In genomic region chr13:40272776-40273139, GRCh38 we compare ENCODE assay signal across 11 cellular contexts.
DNase-seq lines count a peak whose midpoint lies in the region; ATAC-seq and TF ChIP-seq lines count a peak whose summit lies in the region.
"Had no signal": no experiment of that assay in that cellular context is flagged by ENCODE, and none has a peak within 500 bp of the region (broad histone marks: within the 10 kb centered on the region; RNA-seq: fewer than 3 reads in every experiment).

No MANE protein-coding gene starts in this region.

- POLR2A ChIA-PET in PC-9 (lab: Charles Lee; ENCODE audit: unreplicated experiment): interaction anchor here (0.7 kb wide), 1 partner anchor 460 kb away, joined by 5 read pairs; no protein-coding TSS in a partner anchor

- no peak overlapping the region for H3K9ac ChIP-seq in skeletal muscle satellite cell (ENCODE audit: low read depth, low read length)

- BruUV-seq in PC-9 (replicated peaks; lab: Mats Ljungman, UMichigan): no TSS peak

- no peaks in the 10 kb centered on the region for H3K9me2 ChIP-seq in PC-9 (ENCODE audit: insufficient read depth)

- H3K79me2 ChIP-seq in PC-9 (ENCODE audit: low read depth): no peaks in the 10 kb centered on the region

- H3K27me3 ChIP-seq in PC-9 (ENCODE audit: insufficient read depth, low read depth) (no peaks in the 10 kb centered on the region), skeletal muscle satellite cell (ENCODE audit: control insufficient read depth, insufficient read depth, low read length) (no peaks in the 10 kb centered on the region)
- H3K27me3 ChIP-seq: cardiac muscle cell, spleen had no signal

- DNase-seq in H4 (ENCODE audit: low spot score) (peak; percentile 2), PC-9 (peak; percentile 19 to 78), epithelial cell of esophagus (ENCODE audit: low read depth) (peak; percentile 69), DMS153 treated with DMSO at 0.1 percent for 48 hours (lab: John Stamatoyannopoulos, UW; ENCODE audit: unreplicated experiment) (no peak), NCI-H446 (lab: John Stamatoyannopoulos, UW) (no peak), Ammon's horn (ENCODE audit: low spot score) (no peak)
- DNase-seq: activated CD4-positive, alpha-beta T cell treated with anti-CD3 and anti-CD28 coated beads, Interleukin-2, amount 10 ng/mL, durations not matched to agents 7 days and 5 days; spleen had no signal

- H3K4me3 ChIP-seq in PC-9 (no peak overlapping the region), epithelial cell of esophagus (ENCODE audit: low read length) (no peak overlapping the region), skeletal muscle satellite cell (ENCODE audit: low read length) (peak overlapping the region; percentile 47)
- H3K4me3 ChIP-seq: cardiac muscle cell, spleen had no signal

- H3K36me3 ChIP-seq in PC-9 (ENCODE audit: low read depth) (no peaks in the 10 kb centered on the region), skeletal muscle satellite cell (ENCODE audit: insufficient read depth, low read length) (no peaks in the 10 kb centered on the region)
- H3K36me3 ChIP-seq: cardiac muscle cell, spleen had no signal

- no peaks in the 10 kb centered on the region for H3K9me3 ChIP-seq in PC-9 (ENCODE audit: insufficient read depth, low read depth)
- no peaks in the 10 kb centered on the region for H3K9me3 ChIP-seq in skeletal muscle satellite cell (replicated peaks; ENCODE audit: low read length)
- H3K9me3 ChIP-seq: spleen had no signal

- peak overlapping the region; percentile 53 for H3K4me2 ChIP-seq in PC-9
- H3K4me2 ChIP-seq in skeletal muscle satellite cell (ENCODE audit: low read length): peak overlapping the region; percentile 71

- no peak overlapping the region for H2AFZ ChIP-seq in PC-9

- H4K20me1 ChIP-seq in PC-9 (ENCODE audit: insufficient read depth): no peaks in the 10 kb centered on the region

- TF ChIP-seq CTCF in PC-9 (conservative IDR thresholded peaks at IDR 0.05) (no peak), epithelial cell of esophagus (IDR thresholded peaks at IDR 0.05; ENCODE audit: insufficient read depth, low read depth, low read length, missing control alignments) (no peak)

- ATAC-seq in GM18861 (IDR thresholded peaks at IDR 0.05; ENCODE audit: unreplicated experiment): no peak

- CTCF ChIA-PET in PC-9 (lab: Charles Lee): interaction anchor here (0.5 kb wide), 1 partner anchor 1722 kb away, joined by 5 read pairs; no protein-coding TSS in a partner anchor

- intact Hi-C loops in PC-9 (cut with micrococcal nuclease; ENCODE audit: unreplicated experiment): loop anchor here (1.0 to 5.0 kb wide), 5 partner anchors 11 to 395 kb away; partner anchors contain the start of gene FOXO1

- H3K4me1 ChIP-seq in PC-9 (replicated peaks; ENCODE audit: insufficient read depth) (peaks cover 27% of the 10 kb centered on the region), skeletal muscle satellite cell (ENCODE audit: control insufficient read depth, insufficient read depth, low read length) (peaks cover 49% of the 10 kb centered on the region)

- H3F3A ChIP-seq in PC-9 (ENCODE audit: insufficient read depth, low read depth): peaks cover 20% of the 10 kb centered on the region

- peak overlapping the region; percentile 57 for H3K27ac ChIP-seq in PC-9
- H3K27ac ChIP-seq: cardiac muscle cell had no signal

Comparison
In these comparisons a context has a peak if more than half of its experiments do, and no peak if none do; other contexts are left out.
1. DNase-seq: peak in H4 (single experiment), PC-9 (2 of 2) and epithelial cell of esophagus (single experiment); none in DMS153 treated with DMSO at 0.1 percent for 48 hours (single experiment), NCI-H446 (0 of 2) and Ammon's horn (single experiment).